1 cellular context compared by ENCODE assay signal in the genomic region with DNA sequence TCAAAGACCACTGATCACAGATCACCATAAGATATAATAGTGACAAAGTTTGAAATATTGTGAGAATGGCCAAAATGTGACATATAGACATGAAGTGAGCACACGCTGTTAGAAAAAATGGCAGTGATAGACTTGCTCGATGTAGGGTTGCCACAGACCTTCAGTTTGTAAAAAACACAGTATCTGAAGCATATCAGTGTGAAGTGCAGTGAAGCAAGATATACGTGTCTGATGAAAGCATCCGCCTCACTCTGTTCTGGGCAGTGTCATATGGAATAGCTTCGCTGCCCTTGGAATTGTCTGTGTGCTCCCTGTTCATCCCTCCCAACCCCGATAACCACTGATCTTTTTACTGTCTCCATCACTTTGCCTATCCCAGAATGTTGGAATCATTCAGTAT.
TF ChIP-seq lines count a peak whose summit lies in the region.

No MANE protein-coding gene starts in this region.

TF ChIP-seq in HepG2, 621 proteins besides CTCF, POLR2A, EP300 and RAD21 (continued from another document):
- TF ChIP-seq, protein P1, sequence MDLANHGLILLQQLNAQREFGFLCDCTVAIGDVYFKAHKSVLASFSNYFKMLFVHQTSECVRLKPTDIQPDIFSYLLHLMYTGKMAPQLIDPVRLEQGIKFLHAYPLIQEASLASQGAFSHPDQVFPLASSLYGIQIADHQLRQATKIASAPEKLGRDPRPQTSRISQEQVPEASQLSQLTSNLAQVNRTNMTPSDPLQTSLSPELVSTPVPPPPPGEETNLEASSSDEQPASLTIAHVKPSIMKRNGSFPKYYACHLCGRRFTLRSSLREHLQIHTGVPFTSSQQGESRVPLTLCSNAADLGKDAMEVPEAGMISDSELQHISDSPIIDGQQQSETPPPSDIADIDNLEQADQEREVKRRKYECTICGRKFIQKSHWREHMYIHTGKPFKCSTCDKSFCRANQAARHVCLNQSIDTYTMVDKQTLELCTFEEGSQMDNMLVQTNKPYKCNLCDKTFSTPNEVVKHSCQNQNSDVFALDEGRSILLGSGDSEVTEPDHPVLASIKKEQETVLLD (CRISPR knock-in tag; IDR thresholded peaks at IDR 0.05; ENCODE audit: low read depth) = no peak
- TF ChIP-seq RCOR2 (CRISPR knock-in tag; IDR thresholded peaks at IDR 0.05) = no peak
- no peak for TF ChIP-seq ZNF251 (CRISPR knock-in tag; IDR thresholded peaks at IDR 0.05)
- no peak for TF ChIP-seq TBX3 (IDR thresholded peaks at IDR 0.05; ENCODE audit: borderline replicate concordance)
- TF ChIP-seq, protein P2, sequence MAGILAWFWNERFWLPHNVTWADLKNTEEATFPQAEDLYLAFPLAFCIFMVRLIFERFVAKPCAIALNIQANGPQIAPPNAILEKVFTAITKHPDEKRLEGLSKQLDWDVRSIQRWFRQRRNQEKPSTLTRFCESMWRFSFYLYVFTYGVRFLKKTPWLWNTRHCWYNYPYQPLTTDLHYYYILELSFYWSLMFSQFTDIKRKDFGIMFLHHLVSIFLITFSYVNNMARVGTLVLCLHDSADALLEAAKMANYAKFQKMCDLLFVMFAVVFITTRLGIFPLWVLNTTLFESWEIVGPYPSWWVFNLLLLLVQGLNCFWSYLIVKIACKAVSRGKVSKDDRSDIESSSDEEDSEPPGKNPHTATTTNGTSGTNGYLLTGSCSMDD (CRISPR knock-in tag; IDR thresholded peaks at IDR 0.05) = no peak
- TF ChIP-seq ZNF460 (CRISPR knock-in tag; IDR thresholded peaks at IDR 0.05; ENCODE audit: borderline replicate concordance) = no peak
- no peak for TF ChIP-seq HNRNPH1 (optimal IDR thresholded peaks at IDR 0.05; ENCODE audit: low read depth, low read length)
- TF ChIP-seq ZNF501 (CRISPR knock-in tag; IDR thresholded peaks at IDR 0.05) = no peak
- TF ChIP-seq, protein P3, sequence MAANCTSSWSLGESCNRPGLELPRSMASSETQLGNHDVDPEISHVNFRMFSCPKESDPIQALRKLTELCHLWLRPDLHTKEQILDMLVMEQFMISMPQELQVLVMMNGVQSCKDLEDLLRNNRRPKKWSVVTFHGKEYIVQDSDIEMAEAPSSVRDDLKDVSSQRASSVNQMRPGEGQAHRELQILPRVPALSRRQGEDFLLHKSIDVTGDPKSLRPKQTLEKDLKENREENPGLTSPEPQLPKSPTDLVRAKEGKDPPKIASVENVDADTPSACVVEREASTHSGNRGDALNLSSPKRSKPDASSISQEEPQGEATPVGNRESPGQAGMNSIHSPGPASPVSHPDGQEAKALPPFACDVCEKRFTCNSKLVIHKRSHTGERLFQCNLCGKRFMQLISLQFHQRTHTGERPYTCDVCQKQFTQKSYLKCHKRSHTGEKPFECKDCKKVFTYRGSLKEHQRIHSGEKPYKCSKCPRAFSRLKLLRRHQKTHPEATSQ (CRISPR knock-in tag; IDR thresholded peaks at IDR 0.05; ENCODE audit: borderline replicate concordance) = no peak
- no peak for TF ChIP-seq ETV5 (CRISPR knock-in tag; IDR thresholded peaks at IDR 0.05; ENCODE audit: borderline replicate concordance)
- no peak for TF ChIP-seq ZNF839 (CRISPR knock-in tag; IDR thresholded peaks at IDR 0.05; ENCODE audit: borderline replicate concordance)
